8 cellular contexts compared by ENCODE assay signal in the genomic region with DNA sequence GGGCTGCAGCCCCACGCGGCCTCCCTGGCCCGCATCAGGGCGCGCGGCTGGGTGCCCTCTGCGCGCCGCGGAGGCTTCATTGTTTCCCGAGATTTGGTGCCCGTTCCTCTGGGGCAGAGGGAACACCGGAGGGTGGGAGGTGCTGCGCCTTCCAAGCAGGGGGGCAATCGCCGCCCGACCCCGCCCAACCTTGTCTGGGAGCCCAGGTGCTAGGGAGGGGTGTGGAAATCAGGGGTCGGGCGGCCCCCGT. TPM values are rescaled to one million over a fixed set of nuclear protein-coding genes. Genes with fewer than 3 reads are reported as not detected.
DNase-seq lines count a peak whose midpoint lies in the region; ATAC-seq, FAIRE-seq and TF ChIP-seq lines count a peak whose summit lies in the region.

No MANE protein-coding gene starts in this region.

- H3K79me2 ChIP-seq in mammary epithelial cell (ENCODE audit: insufficient read depth, low read length), result peaks cover 60% of the 10 kb centered on the region

- H3K4me3 Mint-ChIP-seq in activated T-cell treated with anti-CD3 and anti-CD28 coated beads, Interleukin-2, amount 50 U/mL, for 4 hours, result peak overlapping the region; percentile 78

- in situ Hi-C loops in mammary epithelial cell (cut with MboI; ENCODE audit: low sequenced_read_pairs in 2 of 2), result loop anchor here in 1 of 2 donors (5.0 to 25.0 kb wide), 2 partner anchors 172 to 577 kb away; no protein-coding TSS in a partner anchor

- TF ChIP-seq CTCF in mammary epithelial cell (conservative IDR thresholded peaks at IDR 0.05 in 1 of 2, IDR thresholded peaks at IDR 0.05 in 1 of 2; ENCODE audit: extremely low read depth in 1 of 2, insufficient read depth in 1 of 2, low read depth in 1 of 2, low read length in 2 of 2) (no peak), lower leg skin (IDR thresholded peaks at IDR 0.05) (no peak)

- no TSS peak for BruUV-seq in mammary epithelial cell (replicated peaks; lab: Mats Ljungman, UMichigan)

- no peak for DNase-seq in activated T-cell treated with anti-CD3 and anti-CD28 coated beads, Interleukin-2, amount 50 U/mL, for 4 hours
- no peak for DNase-seq in activated T-cell treated with anti-CD3 and anti-CD28 coated beads, Interleukin-2, amount 50 U/mL, for 1 hour
- DNase-seq in mammary epithelial cell (no peak), lower leg skin (ENCODE audit: low spot score in 2 of 2) (no peak), urothelium cell line (ENCODE audit: low spot score) (peak; percentile 21), DMS79 (lab: John Stamatoyannopoulos, UW) (no peak)

- peaks cover 28% of the 10 kb centered on the region for H3K4me1 ChIP-seq in mammary epithelial cell (ENCODE audit: insufficient read depth, low read length)

- H3K4me3 ChIP-seq in mammary epithelial cell (replicated peaks in 1 of 3; ENCODE audit: insufficient read depth in 1 of 3, low read depth in 2 of 3, low read length in 3 of 3) (peak overlapping the region; percentile 91 to 95 (median 91)), lower leg skin (ENCODE audit: low read depth, poor library complexity, severe bottlenecking) (peak overlapping the region; percentile 48)

- peak overlapping the region; percentile 77 for H3K27ac ChIP-seq in mammary epithelial cell (ENCODE audit: insufficient read depth, low read depth, low read length)

- WGBS in mammary epithelial cell (ENCODE audit: low coverage, missing lambda C conversion rate), result 0% methylated on average over 3 of the region's 21 CpGs
- WGBS in lower leg skin, 2 donors, result 0 to 1% methylated on average over 10 to 17 of the region's 21 CpGs

- H3K27me3 ChIP-seq in mammary epithelial cell (ENCODE audit: insufficient read depth, low read length), result no peaks in the 10 kb centered on the region

- CTCF ChIA-PET in mammary epithelial cell (lab: Charles Lee; ENCODE audit: low non-redundant PET), result interaction anchor here (0.6 kb wide), 1 partner anchor 1009 kb away, joined by 3 read pairs; no protein-coding TSS in a partner anchor

- no peak for ATAC-seq in activated T-cell treated with anti-CD3 and anti-CD28 coated beads, Interleukin-2, amount 50 U/mL, for 4 hours
- ATAC-seq in HG03159 (IDR thresholded peaks at IDR 0.05; ENCODE audit: unreplicated experiment) (no peak), HG03521 (IDR thresholded peaks at IDR 0.05; ENCODE audit: unreplicated experiment) (no peak)

- H3K9me3 Mint-ChIP-seq in activated T-cell treated with anti-CD3 and anti-CD28 coated beads, Interleukin-2, amount 50 U/mL, for 4 hours, result no peaks in the 10 kb centered on the region

- peaks cover 58% of the 10 kb centered on the region for H3K27me3 Mint-ChIP-seq in activated T-cell treated with anti-CD3 and anti-CD28 coated beads, Interleukin-2, amount 50 U/mL, for 4 hours (ENCODE audit: low read depth)

- TF ChIP-seq POLR2A in lower leg skin (IDR thresholded peaks at IDR 0.05), result no peak

- H3K36me3 ChIP-seq in mammary epithelial cell (ENCODE audit: insufficient read depth, low read length), result peaks cover 5% of the 10 kb centered on the region

- FAIRE-seq in urothelium cell line (lab: Jason Lieb, UNC), result no peak

- intact Hi-C loops in mammary epithelial cell (cut with micrococcal nuclease) (loop anchor here (2.0 to 10.0 kb wide), 10 partner anchors 31 to 1189 kb away; no protein-coding TSS in a partner anchor), lower leg skin (cut with DNase I; ENCODE audit: low total_unique reads) (loop anchor here (10.0 kb wide), 1 partner anchor 1299 kb away; no protein-coding TSS in a partner anchor)

- peak overlapping the region; percentile 86 for H2AFZ ChIP-seq in mammary epithelial cell (ENCODE audit: low read depth, low read length)

- no peaks in the 10 kb centered on the region for H4K20me1 ChIP-seq in mammary epithelial cell (ENCODE audit: insufficient read depth, low read length)

- dilution Hi-C loops in mammary epithelial cell (cut with HindIII; ENCODE audit: low sequenced_read_pairs), result no loop called here

- no peaks in the 10 kb centered on the region for H3K9me3 ChIP-seq in mammary epithelial cell (replicated peaks; ENCODE audit: insufficient read depth, low read length)

- H3K9ac ChIP-seq in mammary epithelial cell (ENCODE audit: insufficient read depth, low read length), result peak overlapping the region; percentile 77

- peaks cover 27% of the 10 kb centered on the region for H3K4me1 Mint-ChIP-seq in activated T-cell treated with anti-CD3 and anti-CD28 coated beads, Interleukin-2, amount 50 U/mL, for 4 hours (ENCODE audit: low read depth)

- no peaks in the 10 kb centered on the region for H3K36me3 Mint-ChIP-seq in activated T-cell treated with anti-CD3 and anti-CD28 coated beads, Interleukin-2, amount 50 U/mL, for 4 hours (ENCODE audit: insufficient read depth)

- peak overlapping the region; percentile 98 for H3K4me2 ChIP-seq in mammary epithelial cell (ENCODE audit: insufficient read depth, low read depth, low read length)

RNA-seq across cellular contexts. Expression of a gene that starts 1.0 kb away (rescaled TPM):
- 1 to 10 TPM; 3.5 to 4.5 (median 4.0) TPM for total RNA-seq in activated T-cell treated with anti-CD3 and anti-CD28 coated beads, Interleukin-2, amount 50 U/mL, for 4 hours
- total RNA-seq in mammary epithelial cell (100 to 1,000 TPM in 1 of 2 donors, 10 to 100 TPM in 1; 40.2 to 226 TPM), lower leg skin (10 to 100 TPM in 3 of 4 donors, 1 to 10 TPM in 1; 8.2 to 24.6 (median 18.7) TPM)
- 81.4 TPM for polyA plus RNA-seq in mammary epithelial cell
- polyA minus RNA-seq in mammary epithelial cell, result 253 TPM
